In genomic region chr2:201132518-201132917, GRCh38 we compare ENCODE assay signal across 9 cellular contexts. TPM values are rescaled to one million over a fixed set of nuclear protein-coding genes. Genes with fewer than 3 reads are reported as not detected.
DNase-seq lines count a peak whose midpoint lies in the region; ATAC-seq, FAIRE-seq and TF ChIP-seq lines count a peak whose summit lies in the region.
"Had no signal": no experiment of that assay in that cellular context is flagged by ENCODE, and none has a peak within 500 bp of the region (broad histone marks: within the 10 kb centered on the region; RNA-seq: fewer than 3 reads in every experiment).

No MANE protein-coding gene starts in this region.

- no peaks in the 10 kb centered on the region for H3K27me3 Mint-ChIP-seq in CD4-positive, CD25-positive, alpha-beta regulatory T cell
- peaks cover 1 to 7% (median 6%) of the 10 kb centered on the region in 3 donors for H3K27me3 Mint-ChIP-seq in immature natural killer cell (ENCODE audit: low read depth in 3 of 3)

- peak overlapping the region; percentile 84 for H3K4me3 ChIP-seq in CD4-positive, CD25-positive, alpha-beta regulatory T cell (ENCODE audit: low read depth, low read length)
- no peak overlapping the region for H3K4me3 ChIP-seq in OCI-LY7 (ENCODE audit: low read depth, low read length, poor library complexity, severe bottlenecking)

- CTCF ChIA-PET in OCI-LY7 (lab: Charles Lee; ENCODE audit: unreplicated experiment): interaction anchor here (1.5 kb wide), 1 partner anchor 15 kb away, joined by 4 read pairs; no protein-coding TSS in a partner anchor

- peak in 1 of 3 donors; percentile 43 for DNase-seq in CD4-positive, CD25-positive, alpha-beta regulatory T cell
- DNase-seq in GM19239 (ENCODE audit: insufficient read length, low spot score): no peak
- DNase-seq in OCI-LY7 (ENCODE audit: low spot score): peak; percentile 28
- DNase-seq in immature natural killer cell: no peak
- DNase-seq in NCI-H345 (lab: John Stamatoyannopoulos, UW): no peak
- DNase-seq in ureter (ENCODE audit: low spot score): no peak
- no peak for DNase-seq in H54 (ENCODE audit: insufficient read length, low spot score)

- FAIRE-seq in GM19239 (lab: Jason Lieb, UNC) (peak; percentile 86), H54 (lab: Jason Lieb, UNC) (no peak)
- FAIRE-seq: G401.6 had no signal

- no peak overlapping the region for H3K4me2 ChIP-seq in OCI-LY7 (ENCODE audit: low read length)

- POLR2A ChIA-PET in OCI-LY7 (lab: Charles Lee): interaction anchor here (0.5 to 1.5 kb wide), 8 partner anchors 13 to 1154 kb away, joined by 3 to 8 read pairs (median 4); no protein-coding TSS in a partner anchor

- peaks cover 40% of the 10 kb centered on the region for H3K36me3 Mint-ChIP-seq in CD4-positive, CD25-positive, alpha-beta regulatory T cell
- H3K36me3 Mint-ChIP-seq in immature natural killer cell: peaks cover 35 to 58% (median 38%) of the 10 kb centered on the region in 3 donors

- peaks cover 57% of the 10 kb centered on the region for H3K4me1 ChIP-seq in CD4-positive, CD25-positive, alpha-beta regulatory T cell (ENCODE audit: control insufficient read depth, insufficient read depth, low read length, poor library complexity, severe bottlenecking)
- H3K4me1 ChIP-seq in OCI-LY7 (ENCODE audit: insufficient read depth, low read length, poor library complexity, severe bottlenecking): peaks cover 49% of the 10 kb centered on the region

- no peaks in the 10 kb centered on the region for H3K9me3 ChIP-seq in CD4-positive, CD25-positive, alpha-beta regulatory T cell (ENCODE audit: control insufficient read depth in 2 of 2, low read length in 2 of 2)
- no peaks in the 10 kb centered on the region for H3K9me3 ChIP-seq in OCI-LY7 (ENCODE audit: low read length)

- H3K9me2 ChIP-seq in OCI-LY7 (ENCODE audit: insufficient read depth, low read length): no peaks in the 10 kb centered on the region

- no peak overlapping the region for H2AFZ ChIP-seq in OCI-LY7 (ENCODE audit: low read length)

- ATAC-seq in CD4-positive, CD25-positive, alpha-beta regulatory T cell (ENCODE audit: low read depth in 2 of 2): no peak
- no peak for ATAC-seq in HG03097 (IDR thresholded peaks at IDR 0.05; ENCODE audit: low FRiP score, unreplicated experiment)

- H3K4me1 Mint-ChIP-seq in CD4-positive, CD25-positive, alpha-beta regulatory T cell: peaks cover 40 to 81% (median 62%) of the 10 kb centered on the region in 4 donors
- H3K4me1 Mint-ChIP-seq in immature natural killer cell: peaks cover 67 to 80% of the 10 kb centered on the region in 2 donors

- peak overlapping the region; percentile 52 to 90 (median 72) for H3K4me3 Mint-ChIP-seq in CD4-positive, CD25-positive, alpha-beta regulatory T cell
- H3K4me3 Mint-ChIP-seq in immature natural killer cell: peak overlapping the region in 2 of 5 donors; percentile 11 to 18

- H3K9me3 Mint-ChIP-seq in CD4-positive, CD25-positive, alpha-beta regulatory T cell: no peaks in the 10 kb centered on the region
- no peaks in the 10 kb centered on the region for H3K9me3 Mint-ChIP-seq in immature natural killer cell

- H4K20me1 ChIP-seq in OCI-LY7 (ENCODE audit: insufficient read depth, low read length): no peaks in the 10 kb centered on the region

- peak overlapping the region; percentile 74 to 98 (median 96) for H3K27ac Mint-ChIP-seq in CD4-positive, CD25-positive, alpha-beta regulatory T cell
- peak overlapping the region; percentile 90 to 100 (median 98) for H3K27ac Mint-ChIP-seq in immature natural killer cell

- intact Hi-C loops in OCI-LY7 (cut with micrococcal nuclease; ENCODE audit: unreplicated experiment): no loop called here

- peaks cover 36% of the 10 kb centered on the region for H3K36me3 ChIP-seq in CD4-positive, CD25-positive, alpha-beta regulatory T cell (ENCODE audit: control insufficient read depth, insufficient read depth, low read length)
- H3K36me3 ChIP-seq in OCI-LY7 (ENCODE audit: insufficient read depth, low read length): peaks cover 55% of the 10 kb centered on the region

- BruUV-seq in OCI-LY7 (replicated peaks; lab: Mats Ljungman, UMichigan): no TSS peak

- peak overlapping the region; percentile 93 for H3K27ac ChIP-seq in CD4-positive, CD25-positive, alpha-beta regulatory T cell (ENCODE audit: insufficient read depth, low read length, poor library complexity, severe bottlenecking)
- H3K27ac ChIP-seq in OCI-LY7 (ENCODE audit: low read depth, low read length, poor library complexity, severe bottlenecking): no peak overlapping the region

- TF ChIP-seq POLR2A in H54 (IDR thresholded peaks at IDR 0.05; ENCODE audit: low read depth, low read length): no peak

- no peak for TF ChIP-seq CTCF in OCI-LY7 (conservative IDR thresholded peaks at IDR 0.05; ENCODE audit: low read length)

- H3K79me2 ChIP-seq in OCI-LY7 (ENCODE audit: insufficient read depth, low read depth, low read length): peaks cover 23% of the 10 kb centered on the region

- no peaks in the 10 kb centered on the region for H3K27me3 ChIP-seq in CD4-positive, CD25-positive, alpha-beta regulatory T cell (ENCODE audit: control insufficient read depth, insufficient read depth, low read length)

RNA-seq across cellular contexts. Expression of gene CFLAR, which starts 16.6 kb away (rescaled TPM):
- 306 TPM for total RNA-seq in CD4-positive, CD25-positive, alpha-beta regulatory T cell
- polyA plus RNA-seq in CD4-positive, CD25-positive, alpha-beta regulatory T cell: 100 to 1,000 TPM; 118 to 159 (median 132) TPM
- 42.8 and 55.8 TPM in 2 replicates for total RNA-seq in OCI-LY7 (2014; rRNA removed; shearing (Covaris generic))
- total RNA-seq in OCI-LY7 (2022): 82.5 and 91.9 TPM in 2 replicates
- polyA plus RNA-seq in immature natural killer cell: 100 to 1,000 TPM; 167 to 262 (median 242) TPM
- 187 TPM for total RNA-seq in ureter

RNA-seq across cellular contexts. Expression of gene CASP10, which starts 50.4 kb away (rescaled TPM):
- total RNA-seq in CD4-positive, CD25-positive, alpha-beta regulatory T cell: 15.1 TPM
- 1 to 10 TPM; 4.4 to 7.1 (median 5.6) TPM for polyA plus RNA-seq in CD4-positive, CD25-positive, alpha-beta regulatory T cell
- total RNA-seq in OCI-LY7 (2014; rRNA removed; shearing (Covaris generic)): 0.46 and 1.2 TPM in 2 replicates
- total RNA-seq in OCI-LY7 (2022): 0.42 and 0.51 TPM in 2 replicates
- 10 to 100 TPM; 13.5 to 37.4 (median 19.8) TPM for polyA plus RNA-seq in immature natural killer cell
- 16.6 TPM for total RNA-seq in ureter
